In genomic region chr1:244833734-244834595, GRCh38 we compare ENCODE assay signal across 8 cellular contexts. TPM values are rescaled to one million over a fixed set of nuclear protein-coding genes. Genes with fewer than 3 reads are reported as not detected.
DNase-seq lines count a peak whose midpoint lies in the region; ATAC-seq and TF ChIP-seq lines count a peak whose summit lies in the region.

No MANE protein-coding gene starts in this region.

- H3K36me3 ChIP-seq in BE2C, result peaks cover 4% of the 10 kb centered on the region; the same call in 1 of the 2 replicates
- peaks cover 24% of the 10 kb centered on the region for H3K36me3 ChIP-seq in MG63
- peaks cover 10 to 16% of the 10 kb centered on the region in 2 experiments for H3K36me3 ChIP-seq in SK-N-SH (replicated peaks in 1 of 2; ENCODE audit: control insufficient read depth in 1 of 2, insufficient read depth in 2 of 2, low read length in 1 of 2)
- peaks cover 12% of the 10 kb centered on the region for H3K36me3 ChIP-seq in osteoblast (ENCODE audit: insufficient read depth, low read length)
- no peaks in the 10 kb centered on the region for H3K36me3 ChIP-seq in upper lobe of right lung

- peaks cover 41% of the 10 kb centered on the region for H3F3A ChIP-seq in SK-N-SH (replicated peaks; ENCODE audit: insufficient read depth)

- intact Hi-C loops in upper lobe of right lung (cut with DNase I), result no loop called here

- peak overlapping the region; percentile 88 for H3K9ac ChIP-seq in SK-N-SH

- TF ChIP-seq EP300 in SK-N-SH (IDR thresholded peaks at IDR 0.05; ENCODE audit: borderline replicate concordance in 1 of 2, low read depth in 1 of 2, low read length in 1 of 2), result no peak

- CTCF ChIA-PET in SK-N-SH (lab: Yijun Ruan, JAX), result interaction anchor here (0.7 to 3.3 kb wide), 12 partner anchors 16 to 339 kb away, joined by 3 to 14 read pairs (median 4); partner anchors contain the start of genes DESI2 and HNRNPU

- H3K79me2 ChIP-seq in SK-N-SH (ENCODE audit: insufficient read depth), result peaks cover 33% of the 10 kb centered on the region
- peaks cover 20% of the 10 kb centered on the region for H3K79me2 ChIP-seq in osteoblast (ENCODE audit: insufficient read depth, low read length)

- H2AFZ ChIP-seq in SK-N-SH (ENCODE audit: low read depth), result peak overlapping the region; percentile 76
- peak overlapping the region; percentile 87 for H2AFZ ChIP-seq in osteoblast (ENCODE audit: low read length)

- peaks cover 2% of the 10 kb centered on the region; the same call in 1 of the 2 replicates for H4K20me1 ChIP-seq in SK-N-SH (ENCODE audit: insufficient read depth)
- H4K20me1 ChIP-seq in osteoblast (ENCODE audit: insufficient read depth, low read length), result peaks cover 5% of the 10 kb centered on the region

- H3K27ac Mint-ChIP-seq in activated naive CD4-positive, alpha-beta T cell treated with anti-CD3 and anti-CD28 coated beads, Interleukin-2, amount 50 U/mL, for 72 hours, result peak overlapping the region; percentile 92 to 93

- no peaks in the 10 kb centered on the region for H3K9me3 ChIP-seq in BE2C
- peaks cover 4% of the 10 kb centered on the region; the same call in 1 of the 2 replicates for H3K9me3 ChIP-seq in MG63
- H3K9me3 ChIP-seq in SK-N-SH, result no peaks in the 10 kb centered on the region
- no peaks in the 10 kb centered on the region for H3K9me3 ChIP-seq in osteoblast (ENCODE audit: low read depth, low read length)
- no peaks in the 10 kb centered on the region for H3K9me3 ChIP-seq in upper lobe of right lung

- TF ChIP-seq CTCF in BE2C (IDR thresholded peaks at IDR 0.05; ENCODE audit: low read depth, low read length) (peak; percentile 44), SK-N-SH (IDR thresholded peaks at IDR 0.05) (peak; percentile 45), osteoblast (IDR thresholded peaks at IDR 0.05; ENCODE audit: extremely low read depth, low read depth, low read length) (peak; percentile 28), upper lobe of right lung (IDR thresholded peaks at IDR 0.05) (peak; percentile 25)

- ATAC-seq in GM19372 (IDR thresholded peaks at IDR 0.05; ENCODE audit: low read depth, unreplicated experiment) (peak; percentile 3), upper lobe of right lung (peak; percentile 20)
- ATAC-seq in activated naive CD4-positive, alpha-beta T cell treated with anti-CD3 and anti-CD28 coated beads, Interleukin-2, amount 50 U/mL, for 72 hours, result peak; percentile 16 to 21

- WGBS in SK-N-SH (ENCODE audit: low lambda C conversion rate), result 2% methylated on average over 32 of the region's 32 CpGs

- H3K4me3 ChIP-seq in BE2C (ENCODE audit: low read depth, low read length) (peak overlapping the region; percentile 97), MG63 (peak overlapping the region; percentile 62), SK-N-SH (ENCODE audit: low read depth in 2 of 2, low read length in 1 of 2) (peak overlapping the region; percentile 71 to 83), osteoblast (ENCODE audit: insufficient read depth, low read length) (peak overlapping the region; percentile 86), upper lobe of right lung (peak overlapping the region; percentile 83)

- peak overlapping the region; percentile 97 to 99 for H3K27ac ChIP-seq in SK-N-SH (ENCODE audit: low read depth in 2 of 2, low read length in 1 of 2)
- H3K27ac ChIP-seq in osteoblast (ENCODE audit: low read depth, low read length), result peak overlapping the region; percentile 97
- H3K27ac ChIP-seq in upper lobe of right lung, result peak overlapping the region; percentile 99

- H3K4me1 ChIP-seq in BE2C, result no peaks in the 10 kb centered on the region; the same call in 1 of the 2 replicates
- peaks cover 13 to 15% of the 10 kb centered on the region in 2 experiments; a peak in 3 of 4 replicates for H3K4me1 ChIP-seq in SK-N-SH (ENCODE audit: control insufficient read depth in 1 of 2, insufficient read depth in 2 of 2, low read depth in 1 of 2, low read length in 1 of 2)
- peaks cover 45% of the 10 kb centered on the region for H3K4me1 ChIP-seq in osteoblast (ENCODE audit: insufficient read depth, low read length)
- peaks cover 14% of the 10 kb centered on the region for H3K4me1 ChIP-seq in upper lobe of right lung

- peaks cover 18 to 30% of the 10 kb centered on the region in 2 donors for H3K36me3 Mint-ChIP-seq in activated naive CD4-positive, alpha-beta T cell treated with anti-CD3 and anti-CD28 coated beads, Interleukin-2, amount 50 U/mL, for 72 hours

- H3K27me3 ChIP-seq in BE2C (no peaks in the 10 kb centered on the region), MG63 (no peaks in the 10 kb centered on the region), SK-N-SH (ENCODE audit: insufficient read depth) (no peaks in the 10 kb centered on the region), osteoblast (ENCODE audit: insufficient read depth, low read length) (no peaks in the 10 kb centered on the region), upper lobe of right lung (no peaks in the 10 kb centered on the region)

- H3K4me2 ChIP-seq in SK-N-SH, result peak overlapping the region; percentile 81
- peak overlapping the region; percentile 100 for H3K4me2 ChIP-seq in osteoblast (ENCODE audit: insufficient read depth, low read length)

- POLR2A ChIA-PET in SK-N-SH (lab: Yijun Ruan, JAX), result interaction anchor here (0.6 to 3.7 kb wide), 6 partner anchors 28 to 1182 kb away, joined by 3 to 33 read pairs (median 12); partner anchors contain the start of gene HNRNPU

- H3K9me2 ChIP-seq in SK-N-SH, result no peaks in the 10 kb centered on the region

- H3K9me3 Mint-ChIP-seq in activated naive CD4-positive, alpha-beta T cell treated with anti-CD3 and anti-CD28 coated beads, Interleukin-2, amount 50 U/mL, for 72 hours, result peaks cover 3 to 4% of the 10 kb centered on the region in 2 donors

- DNase-seq in BE2C (peak; percentile 66), MG63 (peak; percentile 77), SK-N-SH (peak; percentile 70), glomerular endothelial cell (ENCODE audit: extremely low read depth, low read depth, low spot score) (peak; percentile 27), osteoblast (ENCODE audit: insufficient read length, low spot score, missing footprints) (peak; percentile 92), upper lobe of right lung (peak; percentile 81)
- peak in 1 of 2 donors; percentile 30 for DNase-seq in activated naive CD4-positive, alpha-beta T cell treated with anti-CD3 and anti-CD28 coated beads, Interleukin-2, amount 50 U/mL, for 72 hours (ENCODE audit: low spot score in 2 of 2)

- no peak for TF ChIP-seq RAD21 in SK-N-SH (IDR thresholded peaks at IDR 0.05; ENCODE audit: low read length)

TF ChIP-seq in SK-N-SH, 30 proteins besides CTCF, POLR2A, EP300 and RAD21:
- no peak for TF ChIP-seq MAX (IDR thresholded peaks at IDR 0.05; ENCODE audit: low read depth)
- 0 out of 2 replicates have a peak, but pooled peaks have one; percentile 8 for TF ChIP-seq MXI1 (IDR thresholded peaks at IDR 0.05; ENCODE audit: low read depth, low read length)
- TF ChIP-seq SMC3 (IDR thresholded peaks at IDR 0.05; ENCODE audit: low read depth, low read length), result peak; percentile 10; the same call in 1 of the 2 replicates
- peak; percentile 65; the same call in 1 of the 2 replicates for TF ChIP-seq TAF1 (IDR thresholded peaks at IDR 0.05; ENCODE audit: borderline replicate concordance, low read depth, low read length)
- TF ChIP-seq GATA2 (CRISPR knock-in tag; IDR thresholded peaks at IDR 0.05), result no peak
- no peak for TF ChIP-seq RFX5 (IDR thresholded peaks at IDR 0.05; ENCODE audit: low read length)
- no peak for TF ChIP-seq JUND (IDR thresholded peaks at IDR 0.05)

RNA-seq across cellular contexts. Expression of gene COX20, which starts 1.5 kb away (rescaled TPM):
- 43.4 TPM for polyA plus RNA-seq in BE2C (2012; ENCODE audit: insufficient read depth, insufficient read length, low read depth)
- 33.0 and 47.3 TPM in 2 replicates for total RNA-seq in MG63 (2014; rRNA removed; shearing (Covaris generic); ENCODE audit: low replicate concordance)
- polyA plus RNA-seq in SK-N-SH (2012; rRNA removed), result 24.8 and 29.0 TPM in 2 replicates
- polyA plus RNA-seq in SK-N-SH (2012; cell fraction: cytosol; rRNA removed), result 36.2 and 56.6 TPM in 2 replicates
- 14.9 and 27.5 TPM in 2 replicates for polyA plus RNA-seq in SK-N-SH (2012; cell fraction: nucleus; rRNA removed)
- 10 to 100 TPM; 23.5 to 28.1 TPM for total RNA-seq in activated naive CD4-positive, alpha-beta T cell treated with anti-CD3 and anti-CD28 coated beads, Interleukin-2, amount 50 U/mL, for 72 hours
- total RNA-seq in glomerular endothelial cell (22.7 and 25.0 TPM in 2 replicates), osteoblast (31.8 and 35.8 TPM in 2 replicates), upper lobe of right lung (25.0 TPM)

RNA-seq across cellular contexts. Expression of gene HNRNPU, which starts 30.4 kb away (rescaled TPM):
- 256 TPM for polyA plus RNA-seq in BE2C (2012; ENCODE audit: insufficient read depth, insufficient read length, low read depth)
- total RNA-seq in MG63 (2014; rRNA removed; shearing (Covaris generic); ENCODE audit: low replicate concordance), result 173 and 393 TPM in 2 replicates
- polyA plus RNA-seq in SK-N-SH (2012; rRNA removed), result 130 and 164 TPM in 2 replicates
- 172 and 202 TPM in 2 replicates for polyA plus RNA-seq in SK-N-SH (2012; cell fraction: cytosol; rRNA removed)
- polyA plus RNA-seq in SK-N-SH (2012; cell fraction: nucleus; rRNA removed), result 102 and 124 TPM in 2 replicates
- 100 to 1,000 TPM; 304 to 406 TPM for total RNA-seq in activated naive CD4-positive, alpha-beta T cell treated with anti-CD3 and anti-CD28 coated beads, Interleukin-2, amount 50 U/mL, for 72 hours
- total RNA-seq in glomerular endothelial cell (248 and 357 TPM in 2 replicates), osteoblast (214 and 240 TPM in 2 replicates), upper lobe of right lung (273 TPM)
